In genomic region chr11:32610926-32611325, GRCh38 we compare ENCODE assay signal across 17 cellular contexts. TPM values are rescaled to one million over a fixed set of nuclear protein-coding genes. Genes with fewer than 3 reads are reported as not detected.
DNase-seq lines count a peak whose midpoint lies in the region; ATAC-seq and TF ChIP-seq lines count a peak whose summit lies in the region.
"Had no signal": no experiment of that assay in that cellular context is flagged by ENCODE, and none has a peak within 500 bp of the region (broad histone marks: within the 10 kb centered on the region; RNA-seq: fewer than 3 reads in every experiment).

No MANE protein-coding gene starts in this region.

- H3K4me3 ChIP-seq in fibroblast of villous mesenchyme (ENCODE audit: low read depth, low read length) (no peak overlapping the region), psoas muscle (no peak overlapping the region)
- H3K4me3 ChIP-seq: BLaER1 had no signal

- H3K27ac Mint-ChIP-seq in nephron progenitor cell = peak overlapping the region; percentile 37
- H3K27ac Mint-ChIP-seq: CD14-positive monocyte; CD4-positive, alpha-beta memory T cell; H9 had no signal

- H3K36me3 Mint-ChIP-seq in nephron progenitor cell (ENCODE audit: low read depth) = peaks cover 45% of the 10 kb centered on the region

- H3K27ac ChIP-seq in psoas muscle = no peak overlapping the region
- H3K27ac ChIP-seq: BLaER1, HL-60, KMS-11 had no signal

- H3K4me1 Mint-ChIP-seq in nephron progenitor cell = peaks cover 27% of the 10 kb centered on the region
- H3K4me1 Mint-ChIP-seq: CD14-positive monocyte; CD4-positive, alpha-beta memory T cell had no signal

- no peak overlapping the region for H3K4me3 Mint-ChIP-seq in nephron progenitor cell
- H3K4me3 Mint-ChIP-seq: CD14-positive monocyte; CD4-positive, alpha-beta memory T cell; H9 had no signal

- DNase-seq in GM04503 (ENCODE audit: low read depth) = peak; percentile 12
- peak; percentile 16 for DNase-seq in fibroblast of villous mesenchyme (ENCODE audit: low read depth)
- no peak for DNase-seq in nephron progenitor cell
- no peak for DNase-seq in psoas muscle
- DNase-seq in kidney glomerular epithelial cell (lab: John Stamatoyannopoulos, UW) = no peak
- DNase-seq in inferior parietal cortex (ENCODE audit: extremely low spot score) = no peak
- DNase-seq: ACHN; CD4-positive, alpha-beta memory T cell; DMS153; DMS79; EL; H9 had no signal

- 70 to 80% (median 75%) methylated on average over 2 of the region's 2 CpGs for WGBS in psoas muscle, 3 donors

- H3K36me3 ChIP-seq in psoas muscle (ENCODE audit: insufficient read depth in 1 of 2, low read depth in 1 of 2) = peaks cover 0 to 6% of the 10 kb centered on the region in 2 donors

- intact Hi-C loops in psoas muscle (cut with DNase I) = no loop called here

- H3K9me3 Mint-ChIP-seq in nephron progenitor cell = peaks cover 39% of the 10 kb centered on the region

- peaks cover 4% of the 10 kb centered on the region for H3K27me3 Mint-ChIP-seq in nephron progenitor cell (ENCODE audit: low read depth, poor library complexity)
- H3K27me3 Mint-ChIP-seq: CD4-positive, alpha-beta memory T cell had no signal

- ATAC-seq in psoas muscle = no peak
- no peak for ATAC-seq in HG03196 (IDR thresholded peaks at IDR 0.05; ENCODE audit: unreplicated experiment)

- no peaks in the 10 kb centered on the region for H3K4me1 ChIP-seq in psoas muscle
- H3K4me1 ChIP-seq: BLaER1 had no signal

- no peaks in the 10 kb centered on the region for H3K9me3 ChIP-seq in psoas muscle

- H3K27me3 ChIP-seq in psoas muscle (ENCODE audit: insufficient read depth in 3 of 3, low read length in 2 of 3) = no peaks in the 10 kb centered on the region
- H3K27me3 ChIP-seq: BLaER1 had no signal

- TF ChIP-seq CTCF in fibroblast of villous mesenchyme (IDR thresholded peaks at IDR 0.05; ENCODE audit: insufficient read depth, low read depth, low read length) = no peak
- TF ChIP-seq CTCF in nephron progenitor cell (IDR thresholded peaks at IDR 0.05) = no peak
- no peak for TF ChIP-seq CTCF in psoas muscle (IDR thresholded peaks at IDR 0.05)

RNA-seq across cellular contexts. Expression of gene EIF3M, which starts 27.3 kb away (rescaled TPM):
- total RNA-seq in fibroblast of villous mesenchyme = 182 and 279 TPM in 2 replicates
- 100 to 1,000 TPM; 135 to 197 (median 180) TPM for total RNA-seq in psoas muscle
- 100 to 1,000 TPM; 220 to 435 (median 295) TPM for polyA plus RNA-seq in psoas muscle

Comparison
In these comparisons a context has a peak if more than half of its experiments do, and no peak if none do; other contexts are left out.
1. DNase-seq: peak in GM04503 (single experiment) and fibroblast of villous mesenchyme (single experiment); none in nephron progenitor cell (single experiment), psoas muscle (0 of 2), kidney glomerular epithelial cell (single experiment) and inferior parietal cortex (single experiment).